2 cellular contexts compared by ENCODE assay signal in genomic region chr12:66189476-66189823, GRCh38.
A peak's percentile ranks its signal among the peaks of the same experiment; 100 is the strongest.
TF ChIP-seq lines count a peak whose summit lies in the region.

No MANE protein-coding gene starts in this region.

TF ChIP-seq in GM23338, 12 proteins besides CTCF, POLR2A, EP300 and RAD21:
- no peak for TF ChIP-seq ZNF462 (CRISPR knock-in tag; IDR thresholded peaks at IDR 0.05)
- TF ChIP-seq ZNF114 (CRISPR knock-in tag; IDR thresholded peaks at IDR 0.05): no peak
- no peak for TF ChIP-seq NANOG (IDR thresholded peaks at IDR 0.05; ENCODE audit: borderline replicate concordance)
- no peak for TF ChIP-seq REST (IDR thresholded peaks at IDR 0.05; ENCODE audit: unreplicated experiment)
- TF ChIP-seq EZH2 (IDR thresholded peaks at IDR 0.05; ENCODE audit: low read depth, unreplicated experiment): no peak
- no peak for TF ChIP-seq CREB1 (CRISPR knock-in tag; IDR thresholded peaks at IDR 0.05; ENCODE audit: low read depth)

TF ChIP-seq in GM12878, 131 proteins besides CTCF, POLR2A, EP300 and RAD21:
- TF ChIP-seq SMARCA5 (IDR thresholded peaks at IDR 0.05): no peak
- no peak for TF ChIP-seq JUND (IDR thresholded peaks at IDR 0.05; ENCODE audit: low read depth, low read length)
- TF ChIP-seq ETV6 (conservative IDR thresholded peaks at IDR 0.05 in 1 of 2, IDR thresholded peaks at IDR 0.05 in 1 of 2; ENCODE audit: borderline replicate concordance in 1 of 2, low read depth in 1 of 2): no peak
- 0 out of 2 replicates have a peak, but pooled peaks have one; percentile 11 for TF ChIP-seq LARP7 (IDR thresholded peaks at IDR 0.05)
- no peak for TF ChIP-seq ZBTB4 (CRISPR knock-in tag; IDR thresholded peaks at IDR 0.05)
- TF ChIP-seq IKZF1 (conservative IDR thresholded peaks at IDR 0.05): peak; percentile 61
